In the genomic region with DNA sequence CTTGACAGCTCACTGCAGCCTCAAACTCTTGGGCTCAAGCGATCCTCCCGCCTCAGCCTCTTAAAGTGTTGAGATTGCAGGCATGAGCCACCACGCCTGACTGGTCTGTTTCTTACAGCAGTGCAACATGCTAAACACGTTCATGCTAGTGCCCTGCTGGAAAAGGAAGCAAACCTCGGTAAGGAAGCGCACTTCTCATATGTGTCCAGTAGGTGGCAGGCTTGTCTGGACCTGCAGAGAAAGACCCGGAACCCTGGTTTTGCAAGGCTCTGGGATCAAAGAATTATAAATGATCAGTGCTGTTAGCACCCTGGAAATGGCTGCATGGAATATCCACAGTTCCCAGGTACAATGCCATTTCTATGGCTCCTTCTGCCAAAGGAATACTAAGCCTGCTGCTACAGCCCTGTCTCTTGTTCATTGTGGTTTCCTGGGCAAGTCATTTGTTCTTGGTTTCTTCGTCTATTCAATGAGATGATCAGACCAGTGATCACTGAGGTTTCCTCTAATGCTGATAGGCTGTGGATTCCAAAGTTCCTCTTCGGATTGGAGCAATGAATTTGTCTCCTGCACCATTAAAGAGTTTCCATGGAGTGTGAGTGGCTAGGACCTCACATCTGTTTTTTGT, we compare ENCODE assay signal across 8 cellular contexts. TPM values are rescaled to one million over a fixed set of nuclear protein-coding genes. Genes with fewer than 3 reads are reported as not detected.
A peak's percentile ranks its signal among the peaks of the same experiment; 100 is the strongest.
DNase-seq lines count a peak whose midpoint lies in the region; ATAC-seq and TF ChIP-seq lines count a peak whose summit lies in the region.

No MANE protein-coding gene starts in this region.

- H3K9me3 ChIP-seq in Caco-2, result no peaks in the 10 kb centered on the region
- no peaks in the 10 kb centered on the region for H3K9me3 ChIP-seq in mammary epithelial cell (replicated peaks; ENCODE audit: insufficient read depth, low read length)

- H3K9me3 Mint-ChIP-seq in Caco-2 (ENCODE audit: unreplicated experiment), result no peaks in the 10 kb centered on the region

- H3K9ac ChIP-seq in mammary epithelial cell (ENCODE audit: insufficient read depth, low read length), result no peak overlapping the region

- dilution Hi-C loops in mammary epithelial cell (cut with HindIII; ENCODE audit: low sequenced_read_pairs), result no loop called here

- POLR2A ChIA-PET in Caco-2 (lab: Charles Lee), result no interaction called here
- POLR2A ChIA-PET in HEK293T (lab: Yijun Ruan, JAX), result no interaction called here

- CTCF ChIA-PET in Caco-2 (lab: Charles Lee) (no interaction called here), HEK293T (lab: Yijun Ruan, JAX) (no interaction called here), mammary epithelial cell (lab: Charles Lee; ENCODE audit: low non-redundant PET) (no interaction called here)

- TF ChIP-seq CTCF in Caco-2 (IDR thresholded peaks at IDR 0.05; ENCODE audit: insufficient read depth in 1 of 2, low read depth in 1 of 2, low read length in 1 of 2, severe bottlenecking in 1 of 2, unreplicated experiment in 1 of 2) (peak; percentile 77 to 78), mammary epithelial cell (conservative IDR thresholded peaks at IDR 0.05 in 1 of 2, IDR thresholded peaks at IDR 0.05 in 1 of 2; ENCODE audit: extremely low read depth in 1 of 2, insufficient read depth in 1 of 2, low read depth in 1 of 2, low read length in 2 of 2) (peak; percentile 94 to 99)

- WGBS in mammary epithelial cell (ENCODE audit: low coverage, missing lambda C conversion rate), result 8% methylated on average over 9 of the region's 9 CpGs

- no peaks in the 10 kb centered on the region for H3K36me3 ChIP-seq in Caco-2 (ENCODE audit: control insufficient read depth, insufficient read depth, low read length)
- H3K36me3 ChIP-seq in mammary epithelial cell (ENCODE audit: insufficient read depth, low read length), result no peaks in the 10 kb centered on the region

- H3K27ac Mint-ChIP-seq in Caco-2 (ENCODE audit: unreplicated experiment), result no peak overlapping the region

- peak overlapping the region; percentile 38 for H2AFZ ChIP-seq in mammary epithelial cell (ENCODE audit: low read depth, low read length)

- no peak overlapping the region for H3K4me3 ChIP-seq in Caco-2 (ENCODE audit: low read depth, low read length)
- no peak overlapping the region for H3K4me3 ChIP-seq in mammary epithelial cell (replicated peaks in 1 of 3; ENCODE audit: insufficient read depth in 1 of 3, low read depth in 2 of 3, low read length in 3 of 3)

- ATAC-seq in HG03521 (IDR thresholded peaks at IDR 0.05; ENCODE audit: unreplicated experiment), result no peak

- intact Hi-C loops in Caco-2 (cut with micrococcal nuclease; ENCODE audit: unreplicated experiment) (no loop called here), mammary epithelial cell (cut with micrococcal nuclease) (loop anchor here (5.0 kb wide), 2 partner anchors 587 to 777 kb away; a partner anchor contains a TSS)

- H4K20me1 ChIP-seq in mammary epithelial cell (ENCODE audit: insufficient read depth, low read length), result no peaks in the 10 kb centered on the region

- no peaks in the 10 kb centered on the region for H3K27me3 Mint-ChIP-seq in Caco-2 (ENCODE audit: insufficient read depth, unreplicated experiment)

- no peak overlapping the region for H3K4me3 Mint-ChIP-seq in Caco-2 (ENCODE audit: unreplicated experiment)

- no peak overlapping the region for H3K27ac ChIP-seq in mammary epithelial cell (ENCODE audit: insufficient read depth, low read depth, low read length)

- no peaks in the 10 kb centered on the region for H3K4me1 Mint-ChIP-seq in Caco-2 (ENCODE audit: low read depth, unreplicated experiment)

- no peaks in the 10 kb centered on the region for H3K79me2 ChIP-seq in mammary epithelial cell (ENCODE audit: insufficient read depth, low read length)

- peaks cover 4% of the 10 kb centered on the region for H3K36me3 Mint-ChIP-seq in Caco-2 (ENCODE audit: insufficient read depth, unreplicated experiment)

- H3K4me2 ChIP-seq in mammary epithelial cell (ENCODE audit: insufficient read depth, low read depth, low read length), result no peak overlapping the region

- in situ Hi-C loops in mammary epithelial cell (cut with MboI; ENCODE audit: low sequenced_read_pairs in 2 of 2), result no loop called here

- no peaks in the 10 kb centered on the region for H3K27me3 ChIP-seq in Caco-2 (replicated peaks; ENCODE audit: control insufficient read depth, insufficient read depth, low read length)
- H3K27me3 ChIP-seq in mammary epithelial cell (ENCODE audit: insufficient read depth, low read length), result no peaks in the 10 kb centered on the region

- DNase-seq in Caco-2 (peak; percentile 57 to 73), HEK293T (ENCODE audit: extremely low spot score) (peak; percentile 80), NCI-H2196 treated with DMSO at 0.1 percent for 48 hours (lab: John Stamatoyannopoulos, UW; ENCODE audit: unreplicated experiment) (peak; percentile 59), UCSD-AML1 (lab: John Stamatoyannopoulos, UW; ENCODE audit: unreplicated experiment) (peak; percentile 60), mammary epithelial cell (peak; percentile 66), islet precursor cell (peak; percentile 87)
- DNase-seq in stimulated activated CD4-positive, alpha-beta T cell treated with anti-CD3 and anti-CD28 coated beads, Interleukin-2, amount 100 ng/mL, for 4 hours (ENCODE audit: low read depth), result peak; percentile 59

- H3K4me1 ChIP-seq in Caco-2, result 0 out of 2 replicates have a peak, but pooled peaks cover 6% of the 10 kb centered on the region
- H3K4me1 ChIP-seq in mammary epithelial cell (ENCODE audit: insufficient read depth, low read length), result no peaks in the 10 kb centered on the region

- BruUV-seq in Caco-2 (replicated peaks; lab: Mats Ljungman, UMichigan) (no TSS peak), mammary epithelial cell (replicated peaks; lab: Mats Ljungman, UMichigan) (no TSS peak)

TF ChIP-seq in HEK293T, 16 proteins besides CTCF, POLR2A, EP300 and RAD21:
- TF ChIP-seq, protein P1, sequence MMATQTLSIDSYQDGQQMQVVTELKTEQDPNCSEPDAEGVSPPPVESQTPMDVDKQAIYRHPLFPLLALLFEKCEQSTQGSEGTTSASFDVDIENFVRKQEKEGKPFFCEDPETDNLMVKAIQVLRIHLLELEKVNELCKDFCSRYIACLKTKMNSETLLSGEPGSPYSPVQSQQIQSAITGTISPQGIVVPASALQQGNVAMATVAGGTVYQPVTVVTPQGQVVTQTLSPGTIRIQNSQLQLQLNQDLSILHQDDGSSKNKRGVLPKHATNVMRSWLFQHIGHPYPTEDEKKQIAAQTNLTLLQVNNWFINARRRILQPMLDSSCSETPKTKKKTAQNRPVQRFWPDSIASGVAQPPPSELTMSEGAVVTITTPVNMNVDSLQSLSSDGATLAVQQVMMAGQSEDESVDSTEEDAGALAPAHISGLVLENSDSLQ (IDR thresholded peaks at IDR 0.05), result no peak
- TF ChIP-seq HDGF (IDR thresholded peaks at IDR 0.05; ENCODE audit: borderline replicate concordance) (no peak), L3MBTL2 (conservative IDR thresholded peaks at IDR 0.05) (no peak)

RNA-seq across cellular contexts. Expression of a gene that starts 15.9 kb away (rescaled TPM):
- total RNA-seq in Caco-2 (2022) (16.3 TPM in 1 of 2 replicates, not detected in the other), mammary epithelial cell (not detected)
- polyA plus RNA-seq in mammary epithelial cell, result not detected
- polyA minus RNA-seq in mammary epithelial cell, result under 0.01 TPM

RNA-seq across cellular contexts. Expression of a gene that starts 24.6 kb away (rescaled TPM):
- total RNA-seq in Caco-2 (2022) (61.0 and 63.2 TPM in 2 replicates), mammary epithelial cell (10 to 100 TPM in 1 of 2 donors, 1 to 10 TPM in 1; 1.0 to 29.8 TPM)
- 38.0 TPM for polyA plus RNA-seq in mammary epithelial cell
- 26.3 TPM for polyA minus RNA-seq in mammary epithelial cell

RNA-seq across cellular contexts. Expression of a gene that starts 40.5 kb away (rescaled TPM):
- total RNA-seq in Caco-2 (2022), result 0.37 TPM in 1 of 2 replicates, not detected in the other
- 1 to 10 TPM in 1 of 2 donors, not detected in 1; 1.5 TPM for total RNA-seq in mammary epithelial cell
- polyA plus RNA-seq in mammary epithelial cell, result 0.51 TPM
- polyA minus RNA-seq in mammary epithelial cell, result not detected

RNA-seq across cellular contexts. Expression of a gene that starts 40.8 kb away (rescaled TPM):
- 3.5 and 4.4 TPM in 2 replicates for total RNA-seq in Caco-2 (2022)
- total RNA-seq in mammary epithelial cell, result 1 to 10 TPM; 9.3 to 9.7 TPM
- 13.0 TPM for polyA plus RNA-seq in mammary epithelial cell
- 2.2 TPM for polyA minus RNA-seq in mammary epithelial cell
